11 cellular contexts compared by ENCODE assay signal in the genomic region with DNA sequence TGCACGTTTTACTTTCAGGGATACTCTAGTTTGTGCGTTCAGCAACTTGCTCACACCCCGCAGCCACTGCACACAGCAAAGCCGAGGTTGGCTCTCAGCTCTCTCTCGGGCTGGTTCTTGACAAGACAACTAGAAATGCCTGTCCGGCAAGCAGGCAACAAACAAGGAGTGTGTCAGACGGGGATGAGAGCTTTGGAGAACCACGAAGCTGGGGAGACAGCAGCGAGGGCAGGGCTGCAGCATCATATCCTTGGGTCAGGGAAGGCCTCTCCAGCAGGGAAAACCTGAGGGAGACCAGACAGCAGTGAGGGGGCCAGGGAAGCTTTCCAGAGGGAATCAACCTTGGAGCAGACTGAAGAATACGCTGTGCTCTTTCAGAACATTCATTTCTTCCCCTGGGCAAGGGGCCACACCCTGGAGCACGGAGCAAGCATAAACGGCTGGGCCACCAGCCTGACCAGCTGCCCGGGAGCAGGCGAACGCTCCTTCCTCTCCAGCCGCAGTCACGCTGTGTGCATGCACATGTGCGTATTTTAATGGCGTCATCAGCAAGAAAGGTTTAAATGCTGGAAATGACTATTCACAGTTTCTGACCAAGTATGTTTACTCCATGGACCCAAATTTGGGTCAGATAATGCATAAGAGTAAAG. TPM values are rescaled to one million over a fixed set of nuclear protein-coding genes. Genes with fewer than 3 reads are reported as not detected.
DNase-seq lines count a peak whose midpoint lies in the region; TF ChIP-seq lines count a peak whose summit lies in the region.
"Had no signal": no experiment of that assay in that cellular context is flagged by ENCODE, and none has a peak within 500 bp of the region (broad histone marks: within the 10 kb centered on the region; RNA-seq: fewer than 3 reads in every experiment).

No MANE protein-coding gene starts in this region.

- intact Hi-C loops in left ventricle myocardium inferior (cut with micrococcal nuclease), result no loop called here

- H3K27me3 ChIP-seq in left ventricle myocardium inferior (ENCODE audit: low read depth), result no peaks in the 10 kb centered on the region

- H3K36me3 Mint-ChIP-seq in activated naive CD8-positive, alpha-beta T cell, result peaks cover 13% of the 10 kb centered on the region

- no peak for TF ChIP-seq CTCF in left ventricle myocardium inferior (IDR thresholded peaks at IDR 0.05; ENCODE audit: borderline replicate concordance)

- peak overlapping the region; percentile 87 for H3K27ac ChIP-seq in left ventricle myocardium inferior (replicated peaks)

- H3K9me3 Mint-ChIP-seq in activated naive CD8-positive, alpha-beta T cell (ENCODE audit: low read depth), result no peaks in the 10 kb centered on the region
- H3K9me3 Mint-ChIP-seq: IgD-negative memory B cell had no signal

- no peaks in the 10 kb centered on the region for H3K36me3 ChIP-seq in left ventricle myocardium inferior

- H3K9me3 ChIP-seq in left ventricle myocardium inferior (replicated peaks), result no peaks in the 10 kb centered on the region

- peaks cover 68% of the 10 kb centered on the region for H3K4me1 ChIP-seq in left ventricle myocardium inferior

- peak overlapping the region; percentile 96 for H3K27ac Mint-ChIP-seq in activated naive CD8-positive, alpha-beta T cell
- H3K27ac Mint-ChIP-seq: IgD-negative memory B cell had no signal

- H3K4me1 Mint-ChIP-seq in activated naive CD8-positive, alpha-beta T cell (ENCODE audit: low read depth), result peaks cover 93% of the 10 kb centered on the region

- DNase-seq in ELR (ENCODE audit: low read depth) (peak; percentile 76), left ventricle myocardium inferior (peak; percentile 66), skeletal muscle cell (ENCODE audit: low read depth) (peak; percentile 67), COR-L47 (lab: John Stamatoyannopoulos, UW) (no peak), occipital lobe (lab: John Stamatoyannopoulos, UW) (no peak), NCI-H1092 (lab: John Stamatoyannopoulos, UW) (no peak), SW 1271 (lab: John Stamatoyannopoulos, UW) (no peak)
- DNase-seq: NCI-H526, T-helper 9 cell had no signal

- H3K27me3 Mint-ChIP-seq in activated naive CD8-positive, alpha-beta T cell, result no peaks in the 10 kb centered on the region
- H3K27me3 Mint-ChIP-seq: IgD-negative memory B cell had no signal

- peak overlapping the region; percentile 61 for H3K4me3 Mint-ChIP-seq in activated naive CD8-positive, alpha-beta T cell
- H3K4me3 Mint-ChIP-seq: IgD-negative memory B cell had no signal

- H3K4me3 ChIP-seq in left ventricle myocardium inferior, result peak overlapping the region; percentile 32
- H3K4me3 ChIP-seq in skeletal muscle cell (ENCODE audit: low read depth, low read length), result peak overlapping the region; percentile 7

RNA-seq across cellular contexts. Expression of gene CHSY1, which starts 58.7 kb away (rescaled TPM):
- 15.1 TPM for total RNA-seq in left ventricle myocardium inferior
- 23.9 TPM for total RNA-seq in occipital lobe

Comparison
In these comparisons a context has a peak if more than half of its experiments do, and no peak if none do; other contexts are left out.
1. DNase-seq: peak in ELR (single experiment), left ventricle myocardium inferior (single experiment) and skeletal muscle cell (single experiment); none in COR-L47 (single experiment), occipital lobe (single experiment), NCI-H1092 (single experiment) and SW 1271 (0 of 2).